ENCODE assay signal across 19 cellular contexts in the genomic region with DNA sequence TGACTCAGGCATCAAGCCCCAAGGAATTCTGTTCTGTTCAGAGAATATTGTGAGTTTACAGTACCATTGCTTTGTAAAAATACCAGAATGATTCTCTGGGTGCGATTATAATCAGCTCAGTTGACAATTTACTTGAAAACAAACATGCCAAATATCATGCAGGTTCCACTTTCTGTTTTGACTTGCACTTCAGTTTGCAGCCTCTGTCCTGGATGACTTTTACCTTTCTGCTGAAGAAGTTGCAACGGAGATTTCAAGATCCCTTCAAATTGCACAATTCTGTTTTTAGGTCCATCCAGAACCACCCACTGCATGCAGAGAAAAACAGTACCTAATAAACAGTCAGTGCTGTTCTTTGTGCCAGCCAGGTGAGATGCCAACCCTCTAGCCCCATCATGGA. TPM values are rescaled to one million over a fixed set of nuclear protein-coding genes. Genes with fewer than 3 reads are reported as not detected.
A peak's percentile ranks its signal among the peaks of the same experiment; 100 is the strongest.
DNase-seq lines count a peak whose midpoint lies in the region; ATAC-seq and TF ChIP-seq lines count a peak whose summit lies in the region.
"Had no signal": no experiment of that assay in that cellular context is flagged by ENCODE, and none has a peak within 500 bp of the region (broad histone marks: within the 10 kb centered on the region; RNA-seq: fewer than 3 reads in every experiment).

No MANE protein-coding gene starts in this region.

- peak overlapping the region; percentile 99 for H3K27ac Mint-ChIP-seq in stimulated activated memory B cell treated with anti-CD40 and anti-IgM and Interleukin-4, amounts not matched to agents 10 μg/mL and 1 μg/mL and 100 μg/mL, for 72 hours
- H3K27ac Mint-ChIP-seq: dendritic cell treated with granulocyte-macrophage colony-stimulating factor and Interleukin-4, amounts not matched to agents 40 ng/mL and 50 ng/mL, for 4 days had no signal

- in situ Hi-C loops in ACHN (cut with HindIII; ENCODE audit: low pct_ligation_motif_present, low pct_unique_long_range_greater_than_20kb, low sequenced_read_pairs): no loop called here

- H3K36me3 Mint-ChIP-seq in stimulated activated memory B cell treated with anti-CD40 and anti-IgM and Interleukin-4, amounts not matched to agents 10 μg/mL and 1 μg/mL and 100 μg/mL, for 72 hours: peaks cover 67% of the 10 kb centered on the region

- peaks cover 64% of the 10 kb centered on the region for H3K4me1 Mint-ChIP-seq in stimulated activated memory B cell treated with anti-CD40 and anti-IgM and Interleukin-4, amounts not matched to agents 10 μg/mL and 1 μg/mL and 100 μg/mL, for 72 hours

- intact Hi-C loops in cardiac septum (cut with DNase I): no loop called here

- H3K36me3 ChIP-seq in right atrium auricular region: no peaks in the 10 kb centered on the region
- H3K36me3 ChIP-seq: cardiac muscle cell had no signal

- TF ChIP-seq CTCF in right atrium auricular region (IDR thresholded peaks at IDR 0.05): no peak

- H3K4me1 ChIP-seq in right atrium auricular region: peaks cover 0 to 36% of the 10 kb centered on the region in 2 donors

- no peaks in the 10 kb centered on the region for H3K27me3 ChIP-seq in right atrium auricular region
- H3K27me3 ChIP-seq: cardiac muscle cell, suprapubic skin had no signal

- no peaks in the 10 kb centered on the region for H3K9me3 ChIP-seq in right atrium auricular region
- H3K9me3 ChIP-seq: suprapubic skin had no signal

- H3K9me3 Mint-ChIP-seq in stimulated activated memory B cell treated with anti-CD40 and anti-IgM and Interleukin-4, amounts not matched to agents 10 μg/mL and 1 μg/mL and 100 μg/mL, for 72 hours: no peaks in the 10 kb centered on the region
- H3K9me3 Mint-ChIP-seq: dendritic cell treated with granulocyte-macrophage colony-stimulating factor and Interleukin-4, amounts not matched to agents 40 ng/mL and 50 ng/mL, for 4 days; H9; T-cell had no signal

- ATAC-seq in stimulated activated memory B cell treated with anti-CD40 and anti-IgM and Interleukin-4, amounts not matched to agents 10 μg/mL and 1 μg/mL and 100 μg/mL, for 72 hours: no peak
- ATAC-seq: T-cell had no signal

- peak; percentile 35 for DNase-seq in cardiac septum (ENCODE audit: low spot score)
- DNase-seq in right atrium auricular region (ENCODE audit: low spot score): no peak
- peak; percentile 8 for DNase-seq in OCI-M1 (lab: John Stamatoyannopoulos, UW)
- peak; percentile 11 for DNase-seq in fibroblast of peridontal ligament (ENCODE audit: extremely low read depth)
- DNase-seq in NCI-H1105 treated with DMSO at 0.1 percent for 48 hours (lab: John Stamatoyannopoulos, UW): no peak
- no peak for DNase-seq in D341Med (ENCODE audit: low spot score)
- DNase-seq in ACHN: no peak
- DNase-seq: activated CD4-positive, alpha-beta T cell treated with anti-CD3 and anti-CD28 coated beads for 48 hours; H9; hippocampal formation; KG1; NCI-H1930; nucleus accumbens; T-cell had no signal

- H3K4me3 Mint-ChIP-seq in stimulated activated memory B cell treated with anti-CD40 and anti-IgM and Interleukin-4, amounts not matched to agents 10 μg/mL and 1 μg/mL and 100 μg/mL, for 72 hours: peak overlapping the region; percentile 100
- H3K4me3 Mint-ChIP-seq: H9, T-cell had no signal

- H3K27me3 Mint-ChIP-seq in stimulated activated memory B cell treated with anti-CD40 and anti-IgM and Interleukin-4, amounts not matched to agents 10 μg/mL and 1 μg/mL and 100 μg/mL, for 72 hours: no peaks in the 10 kb centered on the region

- no peak overlapping the region for H3K27ac ChIP-seq in right atrium auricular region
- H3K27ac ChIP-seq: C4-2B, cardiac muscle cell, suprapubic skin had no signal

- no peak overlapping the region for H3K4me3 ChIP-seq in right atrium auricular region
- H3K4me3 ChIP-seq: cardiac muscle cell, suprapubic skin had no signal

RNA-seq across cellular contexts. Expression of a gene that starts 3.4 kb away (rescaled TPM):
- total RNA-seq in cardiac septum (3.8 TPM), right atrium auricular region (10 to 100 TPM in 1 of 2 donors, 1 to 10 TPM in 1; 9.6 to 14.9 TPM)

RNA-seq across cellular contexts. Expression of a gene that starts 31.8 kb away (rescaled TPM):
- total RNA-seq in cardiac septum (12.3 TPM), right atrium auricular region (10 to 100 TPM; 17.8 to 23.3 TPM)

Comparison
In these comparisons a context has a peak if more than half of its experiments do, and no peak if none do; other contexts are left out.
1. DNase-seq: peak in cardiac septum (single experiment), OCI-M1 (single experiment) and fibroblast of peridontal ligament (single experiment); none in right atrium auricular region (single experiment), NCI-H1105 treated with DMSO at 0.1 percent for 48 hours (single experiment), D341Med (single experiment) and ACHN (single experiment).